11 cellular contexts compared by ENCODE assay signal in genomic region chrX:130118941-130119640, GRCh38. TPM values are rescaled to one million over a fixed set of nuclear protein-coding genes. Genes with fewer than 3 reads are reported as not detected.
DNase-seq lines count a peak whose midpoint lies in the region; ATAC-seq and TF ChIP-seq lines count a peak whose summit lies in the region.
"Had no signal": no experiment of that assay in that cellular context is flagged by ENCODE, and none has a peak within 500 bp of the region (broad histone marks: within the 10 kb centered on the region; RNA-seq: fewer than 3 reads in every experiment).

No MANE protein-coding gene starts in this region.

- H3K27me3 ChIP-seq in PC-3 (ENCODE audit: low read length): no peaks in the 10 kb centered on the region

- H3K27me3 Mint-ChIP-seq in activated CD8-positive, alpha-beta T cell treated with anti-CD3 and anti-CD28 coated beads, Interleukin-2, amount 10 ng/mL, durations not matched to agents 7 days and 5 days (ENCODE audit: low read depth): no peaks in the 10 kb centered on the region
- no peaks in the 10 kb centered on the region for H3K27me3 Mint-ChIP-seq in activated CD8-positive, alpha-beta T cell treated with anti-CD3 and anti-CD28 coated beads for 36 hours
- H3K27me3 Mint-ChIP-seq: CD4-positive, CD25-positive, alpha-beta regulatory T cell had no signal

- CTCF ChIA-PET in activated CD8-positive, alpha-beta T cell treated with anti-CD3 and anti-CD28 coated beads, Interleukin-2, amount 10 ng/mL, durations not matched to agents 7 days and 5 days (lab: Charles Lee): interaction anchor here (0.6 to 5.6 kb wide), 12 partner anchors 10 to 219 kb away, joined by 3 to 72 read pairs (median 3); no protein-coding TSS in a partner anchor
- CTCF ChIA-PET in activated CD8-positive, alpha-beta T cell treated with anti-CD3 and anti-CD28 coated beads for 36 hours (lab: Charles Lee): interaction anchor here (1.0 to 5.5 kb wide), 5 partner anchors 21 to 73 kb away, joined by 3 to 87 read pairs (median 3); no protein-coding TSS in a partner anchor
- CTCF ChIA-PET in PC-3 (lab: Charles Lee): no interaction called here

- intact Hi-C loops in activated CD8-positive, alpha-beta T cell treated with anti-CD3 and anti-CD28 coated beads for 36 hours (cut with micrococcal nuclease): no loop called here
- intact Hi-C loops in PC-3 (cut with micrococcal nuclease): loop anchor here (10.0 kb wide), 1 partner anchor 46 kb away; the partner anchor contains the start of gene AIFM1

- H3F3A ChIP-seq in PC-3 (ENCODE audit: low read length, unreplicated experiment): no peaks in the 10 kb centered on the region

- H3K4me2 ChIP-seq in PC-3 (ENCODE audit: low read length): peak overlapping the region; percentile 70

- H3K27ac Mint-ChIP-seq in activated CD8-positive, alpha-beta T cell treated with anti-CD3 and anti-CD28 coated beads, Interleukin-2, amount 10 ng/mL, durations not matched to agents 7 days and 5 days: peak overlapping the region; percentile 39
- no peak overlapping the region for H3K27ac Mint-ChIP-seq in activated CD8-positive, alpha-beta T cell treated with anti-CD3 and anti-CD28 coated beads for 36 hours
- H3K27ac Mint-ChIP-seq in stimulated activated effector memory CD8-positive, alpha-beta T cell treated with anti-CD3 and anti-CD28 coated beads, Interleukin-12 subunit alpha, Interleukin-12 subunit beta, amount 100 ng/mL, for 72 hours: peak overlapping the region; percentile 52

- no peaks in the 10 kb centered on the region for H3K9me2 ChIP-seq in PC-3 (replicated peaks; ENCODE audit: low read length)

- BruUV-seq in PC-3 (replicated peaks; lab: Mats Ljungman, UMichigan): no TSS peak

- no peaks in the 10 kb centered on the region for H3K9me3 ChIP-seq in PC-3 (ENCODE audit: low read length)

- no peak for TF ChIP-seq CTCF in activated CD8-positive, alpha-beta T cell treated with anti-CD3 and anti-CD28 coated beads for 36 hours (IDR thresholded peaks at IDR 0.05)
- no peak for TF ChIP-seq CTCF in PC-3 (conservative IDR thresholded peaks at IDR 0.05; ENCODE audit: low read depth, low read length)

- no peaks in the 10 kb centered on the region for H3K36me3 Mint-ChIP-seq in activated CD8-positive, alpha-beta T cell treated with anti-CD3 and anti-CD28 coated beads, Interleukin-2, amount 10 ng/mL, durations not matched to agents 7 days and 5 days (ENCODE audit: low read depth)
- peaks cover 2% of the 10 kb centered on the region for H3K36me3 Mint-ChIP-seq in activated CD8-positive, alpha-beta T cell treated with anti-CD3 and anti-CD28 coated beads for 36 hours (ENCODE audit: low read depth)
- no peaks in the 10 kb centered on the region for H3K36me3 Mint-ChIP-seq in stimulated activated effector memory CD8-positive, alpha-beta T cell treated with anti-CD3 and anti-CD28 coated beads, Interleukin-12 subunit alpha, Interleukin-12 subunit beta, amount 100 ng/mL, for 72 hours
- H3K36me3 Mint-ChIP-seq: CD4-positive, CD25-positive, alpha-beta regulatory T cell had no signal

- DNase-seq in activated CD8-positive, alpha-beta T cell treated with anti-CD3 and anti-CD28 coated beads, Interleukin-2, amount 10 ng/mL, durations not matched to agents 7 days and 5 days: no peak
- no peak for DNase-seq in activated CD8-positive, alpha-beta T cell treated with anti-CD3 and anti-CD28 coated beads for 36 hours
- DNase-seq in PC-3 (no peak), fibroblast of peridontal ligament (ENCODE audit: extremely low read depth) (peak; percentile 49), RKO (ENCODE audit: low spot score) (no peak), G401 (ENCODE audit: low spot score) (no peak), COR-L47 (lab: John Stamatoyannopoulos, UW) (no peak)
- no peak for DNase-seq in stimulated activated effector memory CD8-positive, alpha-beta T cell treated with anti-CD3 and anti-CD28 coated beads, Interleukin-12 subunit alpha, Interleukin-12 subunit beta, amount 100 ng/mL, for 72 hours (ENCODE audit: low spot score in 2 of 2)
- DNase-seq: activated CD4-positive, CD25-positive, alpha-beta regulatory T cell treated with anti-CD3 and anti-CD28 coated beads, Interleukin-2, amount 50 U/mL, for 72 hours; CD4-positive, CD25-positive, alpha-beta regulatory T cell; NCI-H510A had no signal

- POLR2A ChIA-PET in activated CD8-positive, alpha-beta T cell treated with anti-CD3 and anti-CD28 coated beads, Interleukin-2, amount 10 ng/mL, durations not matched to agents 7 days and 5 days (lab: Charles Lee): interaction anchor here (1.0 to 1.1 kb wide), 2 partner anchors 14 to 33 kb away, joined by 3 to 6 read pairs; no protein-coding TSS in a partner anchor
- POLR2A ChIA-PET in activated CD8-positive, alpha-beta T cell treated with anti-CD3 and anti-CD28 coated beads for 36 hours (lab: Charles Lee): interaction anchor here (0.6 to 4.3 kb wide), 5 partner anchors 8 to 43 kb away, joined by 3 to 26 read pairs (median 4); no protein-coding TSS in a partner anchor
- POLR2A ChIA-PET in PC-3 (lab: Charles Lee; ENCODE audit: unreplicated experiment): no interaction called here

- peaks cover 36% of the 10 kb centered on the region for H3K4me1 ChIP-seq in PC-3 (ENCODE audit: insufficient read depth, low read length)

- H3K36me3 ChIP-seq in PC-3 (ENCODE audit: low read depth, low read length): no peaks in the 10 kb centered on the region

- in situ Hi-C loops in G401 (cut with HindIII; ENCODE audit: low sequenced_read_pairs): no loop called here

- H3K4me3 Mint-ChIP-seq in activated CD8-positive, alpha-beta T cell treated with anti-CD3 and anti-CD28 coated beads, Interleukin-2, amount 10 ng/mL, durations not matched to agents 7 days and 5 days: peak overlapping the region; percentile 40
- H3K4me3 Mint-ChIP-seq in activated CD8-positive, alpha-beta T cell treated with anti-CD3 and anti-CD28 coated beads for 36 hours: no peak overlapping the region
- peak overlapping the region; percentile 67 for H3K4me3 Mint-ChIP-seq in stimulated activated effector memory CD8-positive, alpha-beta T cell treated with anti-CD3 and anti-CD28 coated beads, Interleukin-12 subunit alpha, Interleukin-12 subunit beta, amount 100 ng/mL, for 72 hours

- ATAC-seq in activated CD8-positive, alpha-beta T cell treated with anti-CD3 and anti-CD28 coated beads, Interleukin-2, amount 10 ng/mL, durations not matched to agents 7 days and 5 days: no peak
- ATAC-seq in activated CD8-positive, alpha-beta T cell treated with anti-CD3 and anti-CD28 coated beads for 36 hours: no peak
- no peak for ATAC-seq in PC-3
- no peak for ATAC-seq in stimulated activated effector memory CD8-positive, alpha-beta T cell treated with anti-CD3 and anti-CD28 coated beads, Interleukin-12 subunit alpha, Interleukin-12 subunit beta, amount 100 ng/mL, for 72 hours

- peak overlapping the region; percentile 16; the same call in 1 of the 2 replicates for H3K9ac ChIP-seq in PC-3 (ENCODE audit: low read length)

- no peaks in the 10 kb centered on the region for H3K9me3 Mint-ChIP-seq in activated CD8-positive, alpha-beta T cell treated with anti-CD3 and anti-CD28 coated beads, Interleukin-2, amount 10 ng/mL, durations not matched to agents 7 days and 5 days (ENCODE audit: insufficient read depth)
- no peaks in the 10 kb centered on the region for H3K9me3 Mint-ChIP-seq in activated CD8-positive, alpha-beta T cell treated with anti-CD3 and anti-CD28 coated beads for 36 hours
- H3K9me3 Mint-ChIP-seq in stimulated activated effector memory CD8-positive, alpha-beta T cell treated with anti-CD3 and anti-CD28 coated beads, Interleukin-12 subunit alpha, Interleukin-12 subunit beta, amount 100 ng/mL, for 72 hours: no peaks in the 10 kb centered on the region
- H3K9me3 Mint-ChIP-seq: CD4-positive, CD25-positive, alpha-beta regulatory T cell had no signal

- no peak overlapping the region for H3K4me3 ChIP-seq in PC-3 (ENCODE audit: low read length)

- no peaks in the 10 kb centered on the region for H4K20me1 ChIP-seq in PC-3 (ENCODE audit: low read length)

- peaks cover 38% of the 10 kb centered on the region for H3K4me1 Mint-ChIP-seq in activated CD8-positive, alpha-beta T cell treated with anti-CD3 and anti-CD28 coated beads, Interleukin-2, amount 10 ng/mL, durations not matched to agents 7 days and 5 days (ENCODE audit: low read depth)
- H3K4me1 Mint-ChIP-seq in activated CD8-positive, alpha-beta T cell treated with anti-CD3 and anti-CD28 coated beads for 36 hours (ENCODE audit: low read depth): peaks cover 34% of the 10 kb centered on the region
- peaks cover 52% of the 10 kb centered on the region for H3K4me1 Mint-ChIP-seq in stimulated activated effector memory CD8-positive, alpha-beta T cell treated with anti-CD3 and anti-CD28 coated beads, Interleukin-12 subunit alpha, Interleukin-12 subunit beta, amount 100 ng/mL, for 72 hours

- peak overlapping the region; percentile 63 for H3K27ac ChIP-seq in PC-3 (ENCODE audit: low read length)

- H3K79me2 ChIP-seq in PC-3 (ENCODE audit: low read length): no peaks in the 10 kb centered on the region

- no peak overlapping the region for H2AFZ ChIP-seq in PC-3 (ENCODE audit: low read length)

RNA-seq across cellular contexts. Expression of gene ELF4, which starts 8.8 kb away (rescaled TPM):
- total RNA-seq in activated CD8-positive, alpha-beta T cell treated with anti-CD3 and anti-CD28 coated beads, Interleukin-2, amount 10 ng/mL, durations not matched to agents 7 days and 5 days: 10 to 100 TPM; 38.2 to 39.0 TPM
- 10 to 100 TPM; 17.5 TPM for total RNA-seq in activated CD8-positive, alpha-beta T cell treated with anti-CD3 and anti-CD28 coated beads for 36 hours
- 23.4 and 23.8 TPM in 2 replicates for total RNA-seq in PC-3 (2014; rRNA removed)
- total RNA-seq in G401 (2014; rRNA removed; shearing (Covaris generic)): 8.4 and 16.1 TPM in 2 replicates

RNA-seq across cellular contexts. Expression of gene AIFM1, which starts 46.5 kb away (rescaled TPM):
- 10 to 100 TPM; 43.4 to 47.6 TPM for total RNA-seq in activated CD8-positive, alpha-beta T cell treated with anti-CD3 and anti-CD28 coated beads, Interleukin-2, amount 10 ng/mL, durations not matched to agents 7 days and 5 days
- 10 to 100 TPM; 51.5 to 54.3 TPM for total RNA-seq in activated CD8-positive, alpha-beta T cell treated with anti-CD3 and anti-CD28 coated beads for 36 hours
- 51.8 and 57.7 TPM in 2 replicates for total RNA-seq in PC-3 (2014; rRNA removed)
- total RNA-seq in G401 (2014; rRNA removed; shearing (Covaris generic)): 51.6 and 95.5 TPM in 2 replicates

RNA-seq across cellular contexts. Expression of gene RAB33A, which starts 52.7 kb away (rescaled TPM):
- 10 to 100 TPM; 31.6 to 32.7 TPM for total RNA-seq in activated CD8-positive, alpha-beta T cell treated with anti-CD3 and anti-CD28 coated beads, Interleukin-2, amount 10 ng/mL, durations not matched to agents 7 days and 5 days
- total RNA-seq in activated CD8-positive, alpha-beta T cell treated with anti-CD3 and anti-CD28 coated beads for 36 hours: 10 to 100 TPM; 28.2 to 28.8 TPM
- total RNA-seq in PC-3 (2014; rRNA removed): not detected in 2 replicates
- not detected in 2 replicates for total RNA-seq in G401 (2014; rRNA removed; shearing (Covaris generic))

Comparison
In these comparisons a context has a peak if more than half of its experiments do, and no peak if none do; other contexts are left out.
1. RNA of gene RAB33A, which starts 52.7 kb away (total RNA-seq): 31.6 to 32.7 TPM in activated CD8-positive, alpha-beta T cell treated with anti-CD3 and anti-CD28 coated beads, Interleukin-2, amount 10 ng/mL, durations not matched to agents 7 days and 5 days and 28.2 to 28.8 TPM in activated CD8-positive, alpha-beta T cell treated with anti-CD3 and anti-CD28 coated beads for 36 hours; not detected in PC-3 and not detected in G401; every median in the first group is over 10 times any median in the second.